ENCODE assay signal across 14 cellular contexts in the genomic region with DNA sequence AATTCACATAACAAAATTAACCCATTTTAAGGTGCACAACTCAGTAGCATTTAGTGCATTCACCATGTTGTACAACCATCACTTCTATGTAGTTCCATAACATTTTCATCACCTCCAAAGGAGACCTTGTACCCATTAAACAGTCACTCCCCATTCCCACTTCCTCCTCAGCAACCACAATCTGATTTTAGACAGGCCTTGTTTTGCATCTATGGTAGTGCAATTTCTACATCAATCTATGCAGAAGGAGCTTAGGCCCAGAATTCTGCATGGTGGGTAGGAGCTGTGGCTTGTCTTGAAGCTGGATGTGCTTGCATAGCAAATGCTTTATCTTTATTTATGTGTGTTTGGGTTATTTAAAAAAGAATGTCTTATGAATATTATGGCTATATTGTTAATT. TPM values are rescaled to one million over a fixed set of nuclear protein-coding genes. Genes with fewer than 3 reads are reported as not detected.
DNase-seq lines count a peak whose midpoint lies in the region; ATAC-seq lines count a peak whose summit lies in the region.
"Had no signal": no experiment of that assay in that cellular context is flagged by ENCODE, and none has a peak within 500 bp of the region (broad histone marks: within the 10 kb centered on the region; RNA-seq: fewer than 3 reads in every experiment).

No MANE protein-coding gene starts in this region.

- H3K27ac Mint-ChIP-seq in activated T-cell treated with anti-CD3 and anti-CD28 coated beads, Interleukin-2, amount 50 U/mL, for 72 hours, result peak overlapping the region; percentile 51
- H3K27ac Mint-ChIP-seq in activated T-helper 2 cell treated with anti-CD3 and anti-CD28 coated beads, Interferon-gamma antibody, Interleukin-2, Interleukin-4, amounts not matched to agents 10 μg/mL and 5 μg/mL and 100 μg/mL, durations not matched to agents 14 hours and 24 hours and 36 hours, result peak overlapping the region; percentile 59
- H3K27ac Mint-ChIP-seq in stimulated activated naive B cell treated with anti-CD40 and anti-IgM and Interleukin-4, amounts not matched to agents 10 μg/mL and 1 μg/mL and 100 μg/mL, for 72 hours, result peak overlapping the region; percentile 95

- peaks cover 44% of the 10 kb centered on the region for H3K4me1 Mint-ChIP-seq in activated T-cell treated with anti-CD3 and anti-CD28 coated beads, Interleukin-2, amount 50 U/mL, for 72 hours (ENCODE audit: low read depth)
- H3K4me1 Mint-ChIP-seq in activated T-cell treated with anti-CD3 and anti-CD28 coated beads, Interleukin-2, amount 50 U/mL, for 4 hours (ENCODE audit: low read depth), result peaks cover 50% of the 10 kb centered on the region
- peaks cover 55% of the 10 kb centered on the region for H3K4me1 Mint-ChIP-seq in activated T-helper 2 cell treated with anti-CD3 and anti-CD28 coated beads, Interferon-gamma antibody, Interleukin-2, Interleukin-4, amounts not matched to agents 10 μg/mL and 5 μg/mL and 100 μg/mL, durations not matched to agents 14 hours and 24 hours and 36 hours (ENCODE audit: low read depth)
- H3K4me1 Mint-ChIP-seq in stimulated activated naive B cell treated with anti-CD40 and anti-IgM and Interleukin-4, amounts not matched to agents 10 μg/mL and 1 μg/mL and 100 μg/mL, for 72 hours, result peaks cover 44 to 75% of the 10 kb centered on the region in 2 donors

- no peak for ATAC-seq in activated T-cell treated with anti-CD3 and anti-CD28 coated beads, Interleukin-2, amount 50 U/mL, for 72 hours (replicated peaks in 1 of 2)
- ATAC-seq in activated T-cell treated with anti-CD3 and anti-CD28 coated beads, Interleukin-2, amount 50 U/mL, for 4 hours, result no peak
- peak; percentile 5 to 21 for ATAC-seq in stimulated activated naive B cell treated with anti-CD40 and anti-IgM and Interleukin-4, amounts not matched to agents 10 μg/mL and 1 μg/mL and 100 μg/mL, for 72 hours (replicated peaks)
- ATAC-seq in GM21576 (IDR thresholded peaks at IDR 0.05; ENCODE audit: unreplicated experiment), result no peak

- H3K9me3 Mint-ChIP-seq in activated T-cell treated with anti-CD3 and anti-CD28 coated beads, Interleukin-2, amount 50 U/mL, for 72 hours, result no peaks in the 10 kb centered on the region
- no peaks in the 10 kb centered on the region for H3K9me3 Mint-ChIP-seq in activated T-cell treated with anti-CD3 and anti-CD28 coated beads, Interleukin-2, amount 50 U/mL, for 4 hours
- H3K9me3 Mint-ChIP-seq in activated T-helper 2 cell treated with anti-CD3 and anti-CD28 coated beads, Interferon-gamma antibody, Interleukin-2, Interleukin-4, amounts not matched to agents 10 μg/mL and 5 μg/mL and 100 μg/mL, durations not matched to agents 14 hours and 24 hours and 36 hours, result peaks cover 8% of the 10 kb centered on the region
- no peaks in the 10 kb centered on the region for H3K9me3 Mint-ChIP-seq in stimulated activated naive B cell treated with anti-CD40 and anti-IgM and Interleukin-4, amounts not matched to agents 10 μg/mL and 1 μg/mL and 100 μg/mL, for 72 hours

- H3K27me3 Mint-ChIP-seq in activated T-cell treated with anti-CD3 and anti-CD28 coated beads, Interleukin-2, amount 50 U/mL, for 72 hours (ENCODE audit: low read depth), result no peaks in the 10 kb centered on the region
- no peaks in the 10 kb centered on the region for H3K27me3 Mint-ChIP-seq in activated T-cell treated with anti-CD3 and anti-CD28 coated beads, Interleukin-2, amount 50 U/mL, for 4 hours (ENCODE audit: low read depth)
- no peaks in the 10 kb centered on the region for H3K27me3 Mint-ChIP-seq in activated T-helper 2 cell treated with anti-CD3 and anti-CD28 coated beads, Interferon-gamma antibody, Interleukin-2, Interleukin-4, amounts not matched to agents 10 μg/mL and 5 μg/mL and 100 μg/mL, durations not matched to agents 14 hours and 24 hours and 36 hours (ENCODE audit: low read depth)
- no peaks in the 10 kb centered on the region for H3K27me3 Mint-ChIP-seq in stimulated activated naive B cell treated with anti-CD40 and anti-IgM and Interleukin-4, amounts not matched to agents 10 μg/mL and 1 μg/mL and 100 μg/mL, for 72 hours

- no peak overlapping the region for H3K4me3 Mint-ChIP-seq in activated T-cell treated with anti-CD3 and anti-CD28 coated beads, Interleukin-2, amount 50 U/mL, for 72 hours
- H3K4me3 Mint-ChIP-seq in activated T-cell treated with anti-CD3 and anti-CD28 coated beads, Interleukin-2, amount 50 U/mL, for 4 hours, result no peak overlapping the region
- peak overlapping the region; percentile 16 for H3K4me3 Mint-ChIP-seq in activated T-helper 2 cell treated with anti-CD3 and anti-CD28 coated beads, Interferon-gamma antibody, Interleukin-2, Interleukin-4, amounts not matched to agents 10 μg/mL and 5 μg/mL and 100 μg/mL, durations not matched to agents 14 hours and 24 hours and 36 hours (ENCODE audit: low read depth)
- H3K4me3 Mint-ChIP-seq in stimulated activated naive B cell treated with anti-CD40 and anti-IgM and Interleukin-4, amounts not matched to agents 10 μg/mL and 1 μg/mL and 100 μg/mL, for 72 hours, result peak overlapping the region; percentile 33 to 54

- no peak for DNase-seq in activated T-cell treated with anti-CD3 and anti-CD28 coated beads, Interleukin-2, amount 50 U/mL, for 72 hours
- DNase-seq in activated T-cell treated with anti-CD3 and anti-CD28 coated beads, Interleukin-2, amount 50 U/mL, for 4 hours, result no peak
- DNase-seq in MV-4-11 (lab: John Stamatoyannopoulos, UW) (peak; percentile 65), NCI-H2227 (lab: John Stamatoyannopoulos, UW; ENCODE audit: unreplicated experiment) (no peak)
- DNase-seq in activated T-helper 2 cell treated with anti-CD3 and anti-CD28 coated beads, Interferon-gamma antibody, Interleukin-2, Interleukin-4, amounts not matched to agents 10 μg/mL and 5 μg/mL and 100 μg/mL, durations not matched to agents 14 hours and 24 hours and 36 hours (ENCODE audit: low spot score), result peak; percentile 18
- peak; percentile 36 for DNase-seq in stimulated activated naive B cell treated with anti-CD40 and anti-IgM and Interleukin-4, amounts not matched to agents 10 μg/mL and 1 μg/mL and 100 μg/mL, for 72 hours
- no peak for DNase-seq in stimulated activated CD4-positive, alpha-beta T cell treated with anti-CD3 and anti-CD28 coated beads, Interleukin-1b, Interleukin-23, amount 100 ng/mL, for 48 hours
- DNase-seq: caudate nucleus, head of caudate nucleus, ovary, Right ventricle myocardium superior, WERI-Rb-1 had no signal

- no peaks in the 10 kb centered on the region for H3K36me3 Mint-ChIP-seq in activated T-cell treated with anti-CD3 and anti-CD28 coated beads, Interleukin-2, amount 50 U/mL, for 72 hours (ENCODE audit: insufficient read depth in 2 of 2)
- no peaks in the 10 kb centered on the region for H3K36me3 Mint-ChIP-seq in activated T-cell treated with anti-CD3 and anti-CD28 coated beads, Interleukin-2, amount 50 U/mL, for 4 hours (ENCODE audit: insufficient read depth)
- H3K36me3 Mint-ChIP-seq in activated T-helper 2 cell treated with anti-CD3 and anti-CD28 coated beads, Interferon-gamma antibody, Interleukin-2, Interleukin-4, amounts not matched to agents 10 μg/mL and 5 μg/mL and 100 μg/mL, durations not matched to agents 14 hours and 24 hours and 36 hours (ENCODE audit: low read depth), result peaks cover 14% of the 10 kb centered on the region
- H3K36me3 Mint-ChIP-seq in stimulated activated naive B cell treated with anti-CD40 and anti-IgM and Interleukin-4, amounts not matched to agents 10 μg/mL and 1 μg/mL and 100 μg/mL, for 72 hours, result peaks cover 0 to 6% of the 10 kb centered on the region in 2 donors

- intact Hi-C loops in activated T-helper 2 cell treated with anti-CD3 and anti-CD28 coated beads, Interferon-gamma antibody, Interleukin-2, Interleukin-4, amounts not matched to agents 10 μg/mL and 5 μg/mL and 100 μg/mL, durations not matched to agents 14 hours and 24 hours and 36 hours (cut with micrococcal nuclease), result loop anchor here (1.0 to 2.0 kb wide), 2 partner anchors 43 to 62 kb away; a partner anchor contains a TSS

RNA-seq across cellular contexts. Expression of a gene that starts 13.5 kb away (rescaled TPM):
- 1 to 10 TPM; 2.2 to 3.7 TPM for total RNA-seq in activated T-cell treated with anti-CD3 and anti-CD28 coated beads, Interleukin-2, amount 50 U/mL, for 72 hours
- total RNA-seq in activated T-cell treated with anti-CD3 and anti-CD28 coated beads, Interleukin-2, amount 50 U/mL, for 4 hours, result 10 to 100 TPM in 1 of 3 donors, 1 to 10 TPM in 2; 6.6 to 13.1 (median 6.7) TPM
- total RNA-seq in activated T-helper 2 cell treated with anti-CD3 and anti-CD28 coated beads, Interferon-gamma antibody, Interleukin-2, Interleukin-4, amounts not matched to agents 10 μg/mL and 5 μg/mL and 100 μg/mL, durations not matched to agents 14 hours and 24 hours and 36 hours, result 5.0 and 6.3 TPM in 2 replicates
- total RNA-seq: M059J had no signal

RNA-seq across cellular contexts. Expression of a gene that starts 34.0 kb away (rescaled TPM):
- total RNA-seq in activated T-cell treated with anti-CD3 and anti-CD28 coated beads, Interleukin-2, amount 50 U/mL, for 72 hours, result 10 to 100 TPM in 1 of 2 donors, 1 to 10 TPM in 1; 7.4 to 15.1 TPM
- total RNA-seq in activated T-cell treated with anti-CD3 and anti-CD28 coated beads, Interleukin-2, amount 50 U/mL, for 4 hours, result 10 to 100 TPM in 2 of 3 donors, 1 to 10 TPM in 1; 6.4 to 15.0 (median 11.3) TPM
- total RNA-seq in activated T-helper 2 cell treated with anti-CD3 and anti-CD28 coated beads, Interferon-gamma antibody, Interleukin-2, Interleukin-4, amounts not matched to agents 10 μg/mL and 5 μg/mL and 100 μg/mL, durations not matched to agents 14 hours and 24 hours and 36 hours, result 22.9 and 27.2 TPM in 2 replicates

RNA-seq across cellular contexts. Expression of a gene that starts 42.8 kb away (rescaled TPM):
- total RNA-seq in activated T-cell treated with anti-CD3 and anti-CD28 coated beads, Interleukin-2, amount 50 U/mL, for 72 hours, result 1 to 10 TPM; 2.5 to 2.9 TPM
- total RNA-seq in activated T-cell treated with anti-CD3 and anti-CD28 coated beads, Interleukin-2, amount 50 U/mL, for 4 hours, result 10 to 100 TPM in 1 of 3 donors, 1 to 10 TPM in 2; 3.8 to 12.5 (median 6.2) TPM
- total RNA-seq in activated T-helper 2 cell treated with anti-CD3 and anti-CD28 coated beads, Interferon-gamma antibody, Interleukin-2, Interleukin-4, amounts not matched to agents 10 μg/mL and 5 μg/mL and 100 μg/mL, durations not matched to agents 14 hours and 24 hours and 36 hours, result 1.6 and 2.7 TPM in 2 replicates
- total RNA-seq: M059J had no signal

Comparison
In these comparisons a context has a peak if more than half of its experiments do, and no peak if none do; other contexts are left out.
1. ATAC-seq: peak in stimulated activated naive B cell treated with anti-CD40 and anti-IgM and Interleukin-4, amounts not matched to agents 10 μg/mL and 1 μg/mL and 100 μg/mL, for 72 hours (2 of 2); none in activated T-cell treated with anti-CD3 and anti-CD28 coated beads, Interleukin-2, amount 50 U/mL, for 72 hours (0 of 2), activated T-cell treated with anti-CD3 and anti-CD28 coated beads, Interleukin-2, amount 50 U/mL, for 4 hours (0 of 2) and GM21576 (single experiment).
2. DNase-seq: peak in MV-4-11 (single experiment), activated T-helper 2 cell treated with anti-CD3 and anti-CD28 coated beads, Interferon-gamma antibody, Interleukin-2, Interleukin-4, amounts not matched to agents 10 μg/mL and 5 μg/mL and 100 μg/mL, durations not matched to agents 14 hours and 24 hours and 36 hours (single experiment) and stimulated activated naive B cell treated with anti-CD40 and anti-IgM and Interleukin-4, amounts not matched to agents 10 μg/mL and 1 μg/mL and 100 μg/mL, for 72 hours (single experiment); none in activated T-cell treated with anti-CD3 and anti-CD28 coated beads, Interleukin-2, amount 50 U/mL, for 72 hours (0 of 2), activated T-cell treated with anti-CD3 and anti-CD28 coated beads, Interleukin-2, amount 50 U/mL, for 4 hours (single experiment), NCI-H2227 (single experiment) and stimulated activated CD4-positive, alpha-beta T cell treated with anti-CD3 and anti-CD28 coated beads, Interleukin-1b, Interleukin-23, amount 100 ng/mL, for 48 hours (single experiment).
3. H3K4me3 Mint-ChIP-seq: peak in activated T-helper 2 cell treated with anti-CD3 and anti-CD28 coated beads, Interferon-gamma antibody, Interleukin-2, Interleukin-4, amounts not matched to agents 10 μg/mL and 5 μg/mL and 100 μg/mL, durations not matched to agents 14 hours and 24 hours and 36 hours (single experiment) and stimulated activated naive B cell treated with anti-CD40 and anti-IgM and Interleukin-4, amounts not matched to agents 10 μg/mL and 1 μg/mL and 100 μg/mL, for 72 hours (2 of 2); none in activated T-cell treated with anti-CD3 and anti-CD28 coated beads, Interleukin-2, amount 50 U/mL, for 72 hours (0 of 2) and activated T-cell treated with anti-CD3 and anti-CD28 coated beads, Interleukin-2, amount 50 U/mL, for 4 hours (single experiment).
4. Peak in every context shown above with its lines, with median percentiles within 50 percentile points of each other: H3K27ac Mint-ChIP-seq.